11 cellular contexts compared by ENCODE assay signal in the genomic region with DNA sequence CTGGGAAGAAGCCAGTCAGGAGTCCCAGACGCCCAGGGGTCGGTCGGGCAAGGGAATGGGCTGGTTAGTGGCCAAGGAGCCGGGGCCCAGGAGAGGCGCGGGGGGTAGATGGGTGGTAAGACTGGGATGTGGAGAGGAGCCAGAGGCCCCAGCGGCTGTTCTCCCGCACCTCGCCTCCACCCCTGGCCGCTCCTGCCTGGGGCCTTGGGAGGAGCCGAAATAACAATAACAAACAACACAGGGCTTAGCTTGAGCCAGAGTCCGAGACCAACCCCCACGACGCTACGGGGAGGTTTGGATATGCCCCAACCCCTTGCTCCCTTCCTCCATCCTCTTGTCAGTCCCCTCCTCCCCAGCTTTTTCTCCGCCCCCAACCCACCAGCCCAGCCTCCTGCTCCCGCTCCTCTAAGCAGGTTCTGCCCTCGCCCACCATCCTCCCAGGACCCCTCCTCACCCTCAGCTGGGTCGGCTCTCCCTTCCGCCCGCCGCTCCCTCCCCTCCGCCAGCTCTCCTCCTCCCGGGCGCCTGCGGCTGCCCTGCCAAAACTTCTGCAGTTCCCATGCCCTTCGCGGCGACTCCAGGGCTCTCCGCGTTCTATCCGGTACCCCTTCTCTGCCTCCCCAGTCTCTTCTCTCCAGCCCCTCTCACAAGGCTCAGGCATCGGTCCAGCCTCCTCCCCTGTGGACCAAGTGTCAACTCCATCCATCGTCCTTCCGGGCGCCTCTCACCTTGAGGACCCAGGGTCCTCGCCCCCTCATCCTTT. TPM values are rescaled to one million over a fixed set of nuclear protein-coding genes. Genes with fewer than 3 reads are reported as not detected.
A peak's percentile ranks its signal among the peaks of the same experiment; 100 is the strongest.
DNase-seq lines count a peak whose midpoint lies in the region; ATAC-seq lines count a peak whose summit lies in the region.
"Had no signal": no experiment of that assay in that cellular context is flagged by ENCODE, and none has a peak within 500 bp of the region (broad histone marks: within the 10 kb centered on the region; RNA-seq: fewer than 3 reads in every experiment).

No MANE protein-coding gene starts in this region.

- H3K27me3 Mint-ChIP-seq in activated CD4-positive, alpha-beta T cell treated with anti-CD3 and anti-CD28 coated beads, Interleukin-2, amount 10 ng/mL, durations not matched to agents 7 days and 5 days: peaks cover 76% of the 10 kb centered on the region
- peaks cover 75% of the 10 kb centered on the region for H3K27me3 Mint-ChIP-seq in activated naive CD8-positive, alpha-beta T cell treated with anti-CD3 and anti-CD28 coated beads for 36 hours
- H3K27me3 Mint-ChIP-seq in stimulated activated naive B cell treated with anti-CD40 and anti-IgM and Interleukin-4, amounts not matched to agents 10 μg/mL and 1 μg/mL and 100 μg/mL, for 72 hours: peaks cover 78 to 85% of the 10 kb centered on the region in 2 donors

- CTCF ChIA-PET in activated CD4-positive, alpha-beta T cell treated with anti-CD3 and anti-CD28 coated beads, Interleukin-2, amount 10 ng/mL, durations not matched to agents 7 days and 5 days (lab: Charles Lee): interaction anchor here (0.9 to 1.7 kb wide), 2 partner anchors 20 to 29 kb away, joined by 3 to 5 read pairs; no protein-coding TSS in a partner anchor

- peaks cover 25% of the 10 kb centered on the region for H3K36me3 Mint-ChIP-seq in activated CD4-positive, alpha-beta T cell treated with anti-CD3 and anti-CD28 coated beads, Interleukin-2, amount 10 ng/mL, durations not matched to agents 7 days and 5 days (ENCODE audit: low read depth)
- peaks cover 25% of the 10 kb centered on the region for H3K36me3 Mint-ChIP-seq in activated naive CD8-positive, alpha-beta T cell treated with anti-CD3 and anti-CD28 coated beads for 36 hours
- peaks cover 32 to 36% of the 10 kb centered on the region in 2 donors for H3K36me3 Mint-ChIP-seq in stimulated activated naive B cell treated with anti-CD40 and anti-IgM and Interleukin-4, amounts not matched to agents 10 μg/mL and 1 μg/mL and 100 μg/mL, for 72 hours

- POLR2A ChIA-PET in activated CD4-positive, alpha-beta T cell treated with anti-CD3 and anti-CD28 coated beads, Interleukin-2, amount 10 ng/mL, durations not matched to agents 7 days and 5 days (lab: Charles Lee): no interaction called here

- H3K27ac Mint-ChIP-seq in activated CD4-positive, alpha-beta T cell treated with anti-CD3 and anti-CD28 coated beads, Interleukin-2, amount 10 ng/mL, durations not matched to agents 7 days and 5 days: no peak overlapping the region
- H3K27ac Mint-ChIP-seq in activated naive CD8-positive, alpha-beta T cell treated with anti-CD3 and anti-CD28 coated beads for 36 hours: no peak overlapping the region
- peak overlapping the region; percentile 47 for H3K27ac Mint-ChIP-seq in stimulated activated naive B cell treated with anti-CD40 and anti-IgM and Interleukin-4, amounts not matched to agents 10 μg/mL and 1 μg/mL and 100 μg/mL, for 72 hours

- no peak for DNase-seq in activated CD4-positive, alpha-beta T cell treated with anti-CD3 and anti-CD28 coated beads, Interleukin-2, amount 10 ng/mL, durations not matched to agents 7 days and 5 days
- DNase-seq in activated CD4-positive, alpha-beta T cell treated with anti-CD3 and anti-CD28 coated beads for 4 hours: no peak
- no peak for DNase-seq in activated naive CD8-positive, alpha-beta T cell treated with anti-CD3 and anti-CD28 coated beads for 36 hours
- DNase-seq in iPS-NIHi11 (ENCODE audit: low spot score) (peak; percentile 67), NCI-H1436 (lab: John Stamatoyannopoulos, UW) (no peak), AG08396 (ENCODE audit: low spot score) (no peak)
- no peak for DNase-seq in stimulated activated naive B cell treated with anti-CD40 and anti-IgM and Interleukin-4, amounts not matched to agents 10 μg/mL and 1 μg/mL and 100 μg/mL, for 72 hours
- DNase-seq: activated effector memory CD4-positive, alpha-beta T cell treated with Interleukin-2 at 50 U/mL for 16 hours had no signal

- H3K9me3 Mint-ChIP-seq in activated CD4-positive, alpha-beta T cell treated with anti-CD3 and anti-CD28 coated beads, Interleukin-2, amount 10 ng/mL, durations not matched to agents 7 days and 5 days: no peaks in the 10 kb centered on the region
- H3K9me3 Mint-ChIP-seq in activated naive CD8-positive, alpha-beta T cell treated with anti-CD3 and anti-CD28 coated beads for 36 hours: no peaks in the 10 kb centered on the region
- no peaks in the 10 kb centered on the region for H3K9me3 Mint-ChIP-seq in stimulated activated naive B cell treated with anti-CD40 and anti-IgM and Interleukin-4, amounts not matched to agents 10 μg/mL and 1 μg/mL and 100 μg/mL, for 72 hours

- peaks cover 53% of the 10 kb centered on the region for H3K4me1 Mint-ChIP-seq in activated CD4-positive, alpha-beta T cell treated with anti-CD3 and anti-CD28 coated beads, Interleukin-2, amount 10 ng/mL, durations not matched to agents 7 days and 5 days
- H3K4me1 Mint-ChIP-seq in activated naive CD8-positive, alpha-beta T cell treated with anti-CD3 and anti-CD28 coated beads for 36 hours: peaks cover 24% of the 10 kb centered on the region
- peaks cover 27 to 37% of the 10 kb centered on the region in 2 donors for H3K4me1 Mint-ChIP-seq in stimulated activated naive B cell treated with anti-CD40 and anti-IgM and Interleukin-4, amounts not matched to agents 10 μg/mL and 1 μg/mL and 100 μg/mL, for 72 hours

- peak overlapping the region; percentile 18 for H3K4me3 Mint-ChIP-seq in activated CD4-positive, alpha-beta T cell treated with anti-CD3 and anti-CD28 coated beads, Interleukin-2, amount 10 ng/mL, durations not matched to agents 7 days and 5 days
- peak overlapping the region; percentile 65 for H3K4me3 Mint-ChIP-seq in activated naive CD8-positive, alpha-beta T cell treated with anti-CD3 and anti-CD28 coated beads for 36 hours
- peak overlapping the region; percentile 66 to 80 for H3K4me3 Mint-ChIP-seq in stimulated activated naive B cell treated with anti-CD40 and anti-IgM and Interleukin-4, amounts not matched to agents 10 μg/mL and 1 μg/mL and 100 μg/mL, for 72 hours

- ATAC-seq in stimulated activated naive B cell treated with anti-CD40 and anti-IgM and Interleukin-4, amounts not matched to agents 10 μg/mL and 1 μg/mL and 100 μg/mL, for 72 hours (replicated peaks): no peak
- ATAC-seq in HG02678 (IDR thresholded peaks at IDR 0.05; ENCODE audit: unreplicated experiment): no peak

RNA-seq across cellular contexts. Expression of a gene that starts 1.1 kb away (rescaled TPM):
- not detected for total RNA-seq in activated CD4-positive, alpha-beta T cell treated with anti-CD3 and anti-CD28 coated beads, Interleukin-2, amount 10 ng/mL, durations not matched to agents 7 days and 5 days
- not detected for total RNA-seq in activated naive CD8-positive, alpha-beta T cell treated with anti-CD3 and anti-CD28 coated beads for 36 hours
- total RNA-seq: OCI-LY7 had no signal

RNA-seq across cellular contexts. Expression of a gene that starts 7.5 kb away (rescaled TPM):
- total RNA-seq in activated CD4-positive, alpha-beta T cell treated with anti-CD3 and anti-CD28 coated beads, Interleukin-2, amount 10 ng/mL, durations not matched to agents 7 days and 5 days: 10 to 100 TPM; 57.9 to 73.7 TPM
- total RNA-seq in activated naive CD8-positive, alpha-beta T cell treated with anti-CD3 and anti-CD28 coated beads for 36 hours: 10 to 100 TPM; 37.4 to 39.8 TPM

RNA-seq across cellular contexts. Expression of a gene that starts 13.4 kb away (rescaled TPM):
- 10 to 100 TPM; 52.9 to 59.1 TPM for total RNA-seq in activated CD4-positive, alpha-beta T cell treated with anti-CD3 and anti-CD28 coated beads, Interleukin-2, amount 10 ng/mL, durations not matched to agents 7 days and 5 days
- total RNA-seq in activated naive CD8-positive, alpha-beta T cell treated with anti-CD3 and anti-CD28 coated beads for 36 hours: 10 to 100 TPM; 45.3 to 50.6 TPM

RNA-seq across cellular contexts. Expression of a gene that starts 38.4 kb away (rescaled TPM):
- not detected for total RNA-seq in activated CD4-positive, alpha-beta T cell treated with anti-CD3 and anti-CD28 coated beads, Interleukin-2, amount 10 ng/mL, durations not matched to agents 7 days and 5 days
- total RNA-seq in activated naive CD8-positive, alpha-beta T cell treated with anti-CD3 and anti-CD28 coated beads for 36 hours: not detected
- total RNA-seq: kidney epithelial cell, OCI-LY7 had no signal

Comparison
In these comparisons a context has a peak if more than half of its experiments do, and no peak if none do; other contexts are left out.
1. H3K4me3 Mint-ChIP-seq: peak in every context shown above with its lines; median percentile 73 in stimulated activated naive B cell treated with anti-CD40 and anti-IgM and Interleukin-4, amounts not matched to agents 10 μg/mL and 1 μg/mL and 100 μg/mL, for 72 hours; 65 in activated naive CD8-positive, alpha-beta T cell treated with anti-CD3 and anti-CD28 coated beads for 36 hours; 18 in activated CD4-positive, alpha-beta T cell treated with anti-CD3 and anti-CD28 coated beads, Interleukin-2, amount 10 ng/mL, durations not matched to agents 7 days and 5 days.